15 cellular contexts compared by ENCODE assay signal in the genomic region with DNA sequence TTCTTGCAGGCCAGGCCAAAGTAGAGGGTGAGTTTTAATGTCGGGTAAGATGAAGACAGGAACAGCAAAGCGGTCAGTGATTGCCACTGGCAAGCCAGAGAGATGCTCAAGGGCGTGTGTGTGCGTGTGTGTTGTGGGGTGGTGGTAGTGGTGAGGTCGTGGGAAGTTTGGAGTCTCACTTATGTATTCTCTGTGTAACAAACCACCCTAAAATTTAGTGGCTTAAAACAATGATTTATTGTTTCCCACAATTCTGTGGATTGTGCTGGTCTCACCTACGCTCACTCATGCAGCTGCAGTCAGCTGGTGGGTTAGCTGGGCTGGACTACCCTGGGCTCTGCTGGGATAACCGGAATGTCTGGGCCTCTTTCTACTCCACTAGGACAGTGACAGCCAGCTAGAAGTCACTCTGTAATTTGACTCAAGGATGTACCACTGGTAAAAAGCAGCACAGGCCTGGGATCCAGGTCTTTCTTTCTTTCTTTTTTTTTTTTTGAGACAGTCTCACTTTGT. TPM values are rescaled to one million over a fixed set of nuclear protein-coding genes. Genes with fewer than 3 reads are reported as not detected.
DNase-seq lines count a peak whose midpoint lies in the region; ATAC-seq and TF ChIP-seq lines count a peak whose summit lies in the region.
"Had no signal": no experiment of that assay in that cellular context is flagged by ENCODE, and none has a peak within 500 bp of the region (broad histone marks: within the 10 kb centered on the region; RNA-seq: fewer than 3 reads in every experiment).

No MANE protein-coding gene starts in this region.

- TF ChIP-seq CTCF in left ventricle myocardium inferior (IDR thresholded peaks at IDR 0.05; ENCODE audit: borderline replicate concordance) (no peak), esophagus muscularis mucosa (IDR thresholded peaks at IDR 0.05) (no peak)

- H3K4me3 ChIP-seq in left ventricle myocardium inferior, result no peak overlapping the region
- no peak overlapping the region for H3K4me3 ChIP-seq in right cardiac atrium (ENCODE audit: low read length)
- H3K4me3 ChIP-seq in esophagus muscularis mucosa, result no peak overlapping the region
- H3K4me3 ChIP-seq: cardiac muscle cell, left lung, spleen had no signal

- TF ChIP-seq POLR2A in esophagus muscularis mucosa (IDR thresholded peaks at IDR 0.05; ENCODE audit: low read depth), result no peak

- no peak for TF ChIP-seq EP300 in esophagus muscularis mucosa (IDR thresholded peaks at IDR 0.05)

- H3K27ac Mint-ChIP-seq in stimulated activated naive CD8-positive, alpha-beta T cell treated with anti-CD3 and anti-CD28 coated beads, Interleukin-15, amount 100 ng/mL, for 72 hours, result peak overlapping the region; percentile 0 to 64
- H3K27ac Mint-ChIP-seq: type B pancreatic cell had no signal

- no peaks in the 10 kb centered on the region for H3K4me1 ChIP-seq in left ventricle myocardium inferior
- H3K4me1 ChIP-seq in right cardiac atrium (ENCODE audit: control insufficient read depth, insufficient read depth, low read length), result no peaks in the 10 kb centered on the region
- H3K4me1 ChIP-seq in esophagus muscularis mucosa, result peaks cover 0 to 4% (median 0%) of the 10 kb centered on the region in 4 donors
- H3K4me1 ChIP-seq: left lung, spleen had no signal

- H3K36me3 ChIP-seq in left ventricle myocardium inferior (no peaks in the 10 kb centered on the region), esophagus muscularis mucosa (no peaks in the 10 kb centered on the region)
- H3K36me3 ChIP-seq: cardiac muscle cell, left lung, spleen had no signal

- H3K27ac ChIP-seq in left ventricle myocardium inferior (replicated peaks), result no peak overlapping the region
- no peak overlapping the region for H3K27ac ChIP-seq in right cardiac atrium (ENCODE audit: low read length)
- H3K27ac ChIP-seq in esophagus muscularis mucosa (replicated peaks in 1 of 4), result no peak overlapping the region
- H3K27ac ChIP-seq: cardiac muscle cell, left lung, spleen had no signal

- H3K4me3 Mint-ChIP-seq in stimulated activated naive CD8-positive, alpha-beta T cell treated with anti-CD3 and anti-CD28 coated beads, Interleukin-15, amount 100 ng/mL, for 72 hours, result peak overlapping the region in 1 of 2 donors; percentile 17
- H3K4me3 Mint-ChIP-seq: type B pancreatic cell had no signal

- DNase-seq in left ventricle myocardium superior (no peak), left ventricle myocardium inferior (no peak), NCI-H69 (lab: John Stamatoyannopoulos, UW) (peak; percentile 4), right cardiac atrium (peak in 1 of 3 donors; percentile 29), glomerular visceral epithelial cell (ENCODE audit: extremely low spot score) (no peak), esophagus muscularis mucosa (ENCODE audit: extremely low spot score) (no peak), midbrain (lab: John Stamatoyannopoulos, UW) (no peak)
- DNase-seq in stimulated activated naive CD8-positive, alpha-beta T cell treated with anti-CD3 and anti-CD28 coated beads, Interleukin-15, amount 100 ng/mL, for 72 hours, result peak in 1 of 2 donors; percentile 64
- DNase-seq: AML-193, left lung, NCI-H2081 treated with DMSO at 0.1 percent for 48 hours, NCI-H82, spleen had no signal

- intact Hi-C loops in left ventricle myocardium superior (cut with micrococcal nuclease), result no loop called here
- intact Hi-C loops in left ventricle myocardium inferior (cut with micrococcal nuclease), result no loop called here
- intact Hi-C loops in right cardiac atrium (cut with DNase I), result no loop called here
- intact Hi-C loops in esophagus muscularis mucosa (cut with DNase I), result no loop called here

- peaks cover 6 to 9% of the 10 kb centered on the region in 2 donors for H3K9me3 Mint-ChIP-seq in stimulated activated naive CD8-positive, alpha-beta T cell treated with anti-CD3 and anti-CD28 coated beads, Interleukin-15, amount 100 ng/mL, for 72 hours
- H3K9me3 Mint-ChIP-seq: type B pancreatic cell had no signal

- H3K4me1 Mint-ChIP-seq in stimulated activated naive CD8-positive, alpha-beta T cell treated with anti-CD3 and anti-CD28 coated beads, Interleukin-15, amount 100 ng/mL, for 72 hours, result peaks cover 42% of the 10 kb centered on the region

- ATAC-seq in left ventricle myocardium superior (peak; percentile 63), right cardiac atrium (peak; percentile 69 to 73)
- ATAC-seq in stimulated activated naive CD8-positive, alpha-beta T cell treated with anti-CD3 and anti-CD28 coated beads, Interleukin-15, amount 100 ng/mL, for 72 hours, result peak; percentile 87
- ATAC-seq: left lung had no signal

- H3K9me3 ChIP-seq in left ventricle myocardium inferior (replicated peaks) (no peaks in the 10 kb centered on the region), right cardiac atrium (ENCODE audit: control insufficient read depth, low read length) (no peaks in the 10 kb centered on the region), esophagus muscularis mucosa (no peaks in the 10 kb centered on the region)
- H3K9me3 ChIP-seq: left lung, spleen had no signal

- no peaks in the 10 kb centered on the region for H3K27me3 ChIP-seq in left ventricle myocardium inferior (ENCODE audit: low read depth)
- no peaks in the 10 kb centered on the region for H3K27me3 ChIP-seq in right cardiac atrium (ENCODE audit: control insufficient read depth, insufficient read depth)
- no peaks in the 10 kb centered on the region for H3K27me3 ChIP-seq in esophagus muscularis mucosa
- H3K27me3 ChIP-seq: cardiac muscle cell, left lung, spleen had no signal

- no peaks in the 10 kb centered on the region for H3K27me3 Mint-ChIP-seq in stimulated activated naive CD8-positive, alpha-beta T cell treated with anti-CD3 and anti-CD28 coated beads, Interleukin-15, amount 100 ng/mL, for 72 hours
- H3K27me3 Mint-ChIP-seq: type B pancreatic cell had no signal

- WGBS in right cardiac atrium, result 84% methylated on average over 7 of the region's 7 CpGs
- WGBS in esophagus muscularis mucosa, result 91% methylated on average over 7 of the region's 7 CpGs

RNA-seq across cellular contexts. Expression of gene BHLHE40, which starts 50.9 kb away (rescaled TPM):
- total RNA-seq in left ventricle myocardium superior (26.8 TPM), left ventricle myocardium inferior (33.9 TPM), right cardiac atrium (10 to 100 TPM; 33.6 to 65.9 (median 39.2) TPM), esophagus muscularis mucosa (100 to 1,000 TPM in 1 of 4 donors, 10 to 100 TPM in 2, 1 to 10 TPM in 1; 8.3 to 170 (median 19.4) TPM)
- 22.9 TPM for polyA plus RNA-seq in right cardiac atrium
